In the genomic region with DNA sequence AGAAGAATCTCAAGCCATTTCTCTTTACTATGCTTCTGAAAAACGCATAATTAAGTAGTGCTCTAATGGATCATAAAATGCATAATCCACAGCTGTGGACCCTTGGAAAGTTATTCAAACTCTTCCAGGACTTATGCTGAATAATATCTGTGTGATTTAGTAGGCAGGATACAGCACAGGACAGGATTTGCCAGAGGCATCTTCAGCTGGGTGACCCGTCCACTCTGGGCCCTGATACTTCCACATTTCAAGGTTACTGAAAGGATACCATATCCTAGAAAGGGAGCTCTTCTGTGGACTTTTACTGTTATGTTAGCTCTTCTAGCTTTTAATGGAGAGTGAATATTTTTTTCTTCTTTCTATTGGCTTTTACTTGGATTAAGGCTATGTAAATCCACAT, we compare ENCODE assay signal across 22 cellular contexts. TPM values are rescaled to one million over a fixed set of nuclear protein-coding genes. Genes with fewer than 3 reads are reported as not detected.
DNase-seq lines count a peak whose midpoint lies in the region; ATAC-seq, FAIRE-seq and TF ChIP-seq lines count a peak whose summit lies in the region.
"Had no signal": no experiment of that assay in that cellular context is flagged by ENCODE, and none has a peak within 500 bp of the region (broad histone marks: within the 10 kb centered on the region; RNA-seq: fewer than 3 reads in every experiment).

No MANE protein-coding gene starts in this region.

- H3K9me3 ChIP-seq in PC-3 (ENCODE audit: low read length) (no peaks in the 10 kb centered on the region), astrocyte (ENCODE audit: insufficient read depth, low read depth, low read length) (no peaks in the 10 kb centered on the region), skeletal muscle satellite cell (replicated peaks; ENCODE audit: low read length) (no peaks in the 10 kb centered on the region), trophoblast cell (ENCODE audit: insufficient read depth, low read depth, low read length) (no peaks in the 10 kb centered on the region)
- H3K9me3 ChIP-seq: BLaER1 had no signal

- no peak overlapping the region for H2BK5ac ChIP-seq in trophoblast cell (ENCODE audit: low read depth, low read length, poor library complexity)

- H3K18ac ChIP-seq in trophoblast cell (ENCODE audit: low read length) = no peak overlapping the region

- H3K4ac ChIP-seq in trophoblast cell (ENCODE audit: low read depth, low read length) = no peak overlapping the region

- H3K9me3 Mint-ChIP-seq in astrocyte (ENCODE audit: unreplicated experiment) = peaks cover 2% of the 10 kb centered on the region
- H3K9me3 Mint-ChIP-seq: CD4-positive, CD25-positive, alpha-beta regulatory T cell had no signal

- H4K12ac ChIP-seq in trophoblast cell (ENCODE audit: low read depth, low read length) = no peak overlapping the region

- H2BK120ac ChIP-seq in trophoblast cell (ENCODE audit: insufficient read depth, low read length, poor library complexity) = no peak overlapping the region

- H2AFZ ChIP-seq in PC-3 (ENCODE audit: low read length) = no peak overlapping the region
- H2AFZ ChIP-seq in astrocyte (ENCODE audit: low read depth, low read length) = peak overlapping the region; percentile 19
- no peak overlapping the region for H2AFZ ChIP-seq in trophoblast cell (ENCODE audit: insufficient read depth, low read length, poor library complexity)

- no peaks in the 10 kb centered on the region for H3K9me2 ChIP-seq in PC-3 (replicated peaks; ENCODE audit: low read length)

- H3K27ac Mint-ChIP-seq in astrocyte (ENCODE audit: unreplicated experiment) = no peak overlapping the region
- H3K27ac Mint-ChIP-seq: CD4-positive, CD25-positive, alpha-beta regulatory T cell had no signal

- no peak overlapping the region for H3K23ac ChIP-seq in trophoblast cell (ENCODE audit: low read length)

- POLR2A ChIA-PET in PC-3 (lab: Charles Lee; ENCODE audit: unreplicated experiment) = no interaction called here

- FAIRE-seq in astrocyte (lab: Jason Lieb, UNC) = no peak
- FAIRE-seq: H1, HepG2 had no signal

- ATAC-seq in PC-3 = no peak
- ATAC-seq in HG03460 (IDR thresholded peaks at IDR 0.05; ENCODE audit: unreplicated experiment) = no peak
- ATAC-seq: HCT116, HepG2, K562, Panc1 had no signal

- intact Hi-C loops in PC-3 (cut with micrococcal nuclease) (loop anchor here (1.0 kb wide), 2 partner anchors 27 to 176 kb away; no protein-coding TSS in a partner anchor), posterior vena cava (cut with DNase I) (no loop called here)

- no peak overlapping the region for H3K14ac ChIP-seq in trophoblast cell (ENCODE audit: low read length)

- H4K8ac ChIP-seq in trophoblast cell (ENCODE audit: low read depth, low read length) = no peak overlapping the region

- H3K4me3 ChIP-seq in PC-3 (ENCODE audit: low read length) (no peak overlapping the region), astrocyte (ENCODE audit: insufficient read depth, low read depth, low read length) (no peak overlapping the region), skeletal muscle satellite cell (ENCODE audit: low read length) (no peak overlapping the region), trophoblast cell (ENCODE audit: low read depth, low read length) (no peak overlapping the region)
- H3K4me3 ChIP-seq: BLaER1, K562 had no signal

- H3K27me3 ChIP-seq in PC-3 (ENCODE audit: low read length) (no peaks in the 10 kb centered on the region), astrocyte (ENCODE audit: insufficient read depth, low read length) (no peaks in the 10 kb centered on the region), skeletal muscle satellite cell (ENCODE audit: control insufficient read depth, insufficient read depth, low read length) (no peaks in the 10 kb centered on the region), trophoblast cell (ENCODE audit: insufficient read depth, low read length) (no peaks in the 10 kb centered on the region)
- H3K27me3 ChIP-seq: BLaER1 had no signal

- H2AK5ac ChIP-seq in trophoblast cell (ENCODE audit: low read length) = no peak overlapping the region

- H3K27ac ChIP-seq in PC-3 (ENCODE audit: low read length) (peak overlapping the region; percentile 47), astrocyte (ENCODE audit: low read depth, low read length) (peak overlapping the region; percentile 83), trophoblast cell (ENCODE audit: low read depth, low read length) (no peak overlapping the region)
- H3K27ac ChIP-seq: BLaER1 had no signal

- WGBS in trophoblast cell (ENCODE audit: extremely low coverage, insufficient coverage, insufficient read length) = no CpG with 5 or more reads among the region's 2 CpGs

- H3K4me2 ChIP-seq in PC-3 (ENCODE audit: low read length) = peak overlapping the region; percentile 57; the same call in 1 of the 2 replicates
- H3K4me2 ChIP-seq in astrocyte (ENCODE audit: low read length) = peak overlapping the region; percentile 63
- peak overlapping the region; percentile 51 for H3K4me2 ChIP-seq in skeletal muscle satellite cell (ENCODE audit: low read length)
- H3K4me2 ChIP-seq in trophoblast cell (ENCODE audit: low read length) = no peak overlapping the region
- H3K4me2 ChIP-seq: BLaER1 had no signal

- no peaks in the 10 kb centered on the region for H3K36me3 ChIP-seq in PC-3 (ENCODE audit: low read depth, low read length)
- H3K36me3 ChIP-seq in astrocyte (ENCODE audit: insufficient read depth, low read length) = no peaks in the 10 kb centered on the region
- H3K36me3 ChIP-seq in skeletal muscle satellite cell (ENCODE audit: insufficient read depth, low read length) = no peaks in the 10 kb centered on the region
- H3K36me3 ChIP-seq in trophoblast cell (ENCODE audit: control insufficient read depth in 1 of 2, insufficient read depth in 2 of 2, low read length in 2 of 2) = no peaks in the 10 kb centered on the region
- H3K36me3 ChIP-seq: BLaER1 had no signal

- H3K79me1 ChIP-seq in trophoblast cell (ENCODE audit: low read length) = no peaks in the 10 kb centered on the region

- H3K4me1 Mint-ChIP-seq in astrocyte (ENCODE audit: low read depth, unreplicated experiment) = peaks cover 6% of the 10 kb centered on the region
- H3K4me1 Mint-ChIP-seq: CD4-positive, CD25-positive, alpha-beta regulatory T cell had no signal

- H3K79me2 ChIP-seq in PC-3 (ENCODE audit: low read length) (no peaks in the 10 kb centered on the region), astrocyte (ENCODE audit: insufficient read depth, low read length) (no peaks in the 10 kb centered on the region), trophoblast cell (ENCODE audit: control insufficient read depth, insufficient read depth, low read length, poor library complexity) (no peaks in the 10 kb centered on the region)

- no peak overlapping the region for H3K4me3 Mint-ChIP-seq in astrocyte (ENCODE audit: unreplicated experiment)
- H3K4me3 Mint-ChIP-seq: CD4-positive, CD25-positive, alpha-beta regulatory T cell had no signal

- H3K27me3 Mint-ChIP-seq in astrocyte (ENCODE audit: low read depth, unreplicated experiment) = peaks cover 9% of the 10 kb centered on the region

- no peaks in the 10 kb centered on the region for H3F3A ChIP-seq in PC-3 (ENCODE audit: low read length, unreplicated experiment)

- DNase-seq in EL = peak; percentile 41
- no peak for DNase-seq in PC-3
- DNase-seq in astrocyte (ENCODE audit: low read depth) = no peak
- DNase-seq in trophoblast cell = no peak
- no peak for DNase-seq in posterior vena cava (ENCODE audit: low spot score)
- DNase-seq: CD4-positive, CD25-positive, alpha-beta regulatory T cell; GF-D8; MM.1S; NCI-H1694; NCI-H2029 treated with DMSO at 0.1 percent for 48 hours; NCI-H2227 treated with DMSO at 0.1 percent for 48 hours; NCI-H526 treated with DMSO at 0.1 percent for 48 hours; SIG-M5 had no signal

- no peak overlapping the region for H4K91ac ChIP-seq in trophoblast cell (ENCODE audit: low read depth, low read length)

- H4K20me1 ChIP-seq in PC-3 (ENCODE audit: low read length) = no peaks in the 10 kb centered on the region
- no peaks in the 10 kb centered on the region for H4K20me1 ChIP-seq in astrocyte (ENCODE audit: insufficient read depth, low read length)
- H4K20me1 ChIP-seq: BLaER1 had no signal

- no peaks in the 10 kb centered on the region for H3K36me3 Mint-ChIP-seq in astrocyte (ENCODE audit: low read depth, unreplicated experiment)
- H3K36me3 Mint-ChIP-seq: CD4-positive, CD25-positive, alpha-beta regulatory T cell had no signal

- CTCF ChIA-PET in PC-3 (lab: Charles Lee) = no interaction called here

- H2BK12ac ChIP-seq in trophoblast cell (ENCODE audit: low read length) = no peak overlapping the region

- TF ChIP-seq CTCF in PC-3 (conservative IDR thresholded peaks at IDR 0.05; ENCODE audit: low read depth, low read length) (no peak), astrocyte (IDR thresholded peaks at IDR 0.05; ENCODE audit: insufficient read depth, low read depth, low read length) (no peak)

- H3K4me1 ChIP-seq in PC-3 (ENCODE audit: insufficient read depth, low read length) (peaks cover 18% of the 10 kb centered on the region; the same call in 1 of the 2 replicates), astrocyte (ENCODE audit: insufficient read depth, low read length) (peaks cover 11% of the 10 kb centered on the region), skeletal muscle satellite cell (ENCODE audit: control insufficient read depth, insufficient read depth, low read length) (peaks cover 9% of the 10 kb centered on the region), trophoblast cell (ENCODE audit: control insufficient read depth in 1 of 2, insufficient read depth in 2 of 2, low read length in 2 of 2) (no peaks in the 10 kb centered on the region)
- H3K4me1 ChIP-seq: BLaER1 had no signal

- BruUV-seq in PC-3 (replicated peaks; lab: Mats Ljungman, UMichigan) = no TSS peak

- H3K9ac ChIP-seq in PC-3 (ENCODE audit: low read length) = no peak overlapping the region
- H3K9ac ChIP-seq in astrocyte (ENCODE audit: low read length) = peak overlapping the region; percentile 49
- H3K9ac ChIP-seq in skeletal muscle satellite cell (ENCODE audit: low read depth, low read length) = no peak overlapping the region
- no peak overlapping the region for H3K9ac ChIP-seq in trophoblast cell (ENCODE audit: low read length)
- H3K9ac ChIP-seq: BLaER1 had no signal

RNA-seq across cellular contexts. Expression of gene MAP10, which starts 49.6 kb away (rescaled TPM):
- not detected in 2 replicates for total RNA-seq in PC-3 (2014; rRNA removed)
- total RNA-seq in astrocyte = 2.1 and 2.5 TPM in 2 replicates
- 1.1 and 1.3 TPM in 2 replicates for total RNA-seq in skeletal muscle satellite cell (2012; rRNA removed)
- 0.94 and 1.1 TPM in 2 replicates for polyA plus RNA-seq in trophoblast cell (2013)
- total RNA-seq in posterior vena cava = 1 to 10 TPM; 1.2 to 2.9 TPM
- total RNA-seq: HepG2, HT-29 had no signal
- polyA plus RNA-seq: HepG2 had no signal
